In the genomic region with DNA sequence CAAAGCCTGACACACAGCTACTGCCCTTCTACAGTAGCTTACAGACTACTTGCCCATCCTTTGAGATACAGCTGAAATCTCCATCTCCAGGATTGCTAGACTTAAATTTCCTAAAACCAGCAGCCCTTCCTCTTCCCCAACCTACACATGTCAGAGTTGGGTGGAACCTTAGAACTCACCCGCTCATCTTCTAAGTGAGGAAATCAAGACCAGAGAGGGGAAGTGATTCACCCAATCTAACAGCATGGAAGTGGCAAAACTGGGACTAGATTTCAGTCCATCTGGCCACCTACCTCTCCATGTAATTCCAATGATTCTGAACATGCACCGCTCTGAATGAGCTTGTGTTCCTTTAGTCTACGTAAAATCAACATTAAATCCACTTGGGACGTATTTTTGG, we compare ENCODE assay signal across 1 cellular context.
TF ChIP-seq lines count a peak whose summit lies in the region.

No MANE protein-coding gene starts in this region.

TF ChIP-seq in H1, 55 proteins besides CTCF, POLR2A, EP300 and RAD21:
- no peak for TF ChIP-seq ZNF274 (IDR thresholded peaks at IDR 0.05; ENCODE audit: borderline replicate concordance, extremely low read depth, low read length)
